In the genomic region with DNA sequence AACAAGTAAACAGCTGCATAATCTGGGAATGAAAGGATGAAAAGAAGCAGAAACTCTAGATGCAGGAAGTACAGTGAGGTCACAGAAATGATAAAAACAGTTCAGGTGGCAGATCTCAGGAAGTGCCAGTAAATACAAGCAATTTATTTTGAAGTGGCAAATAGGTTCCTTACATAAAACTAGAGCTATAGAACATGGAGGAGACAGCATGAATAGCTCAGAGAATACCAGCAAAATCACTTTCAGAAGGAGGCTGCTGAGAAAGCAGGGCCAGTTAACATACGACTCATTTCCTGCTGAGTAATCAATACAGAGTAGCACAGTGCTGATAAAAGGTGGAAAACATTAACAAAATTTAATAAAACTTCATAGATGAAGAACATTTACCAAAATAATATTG, we compare ENCODE assay signal across 7 cellular contexts. TPM values are rescaled to one million over a fixed set of nuclear protein-coding genes. Genes with fewer than 3 reads are reported as not detected.
DNase-seq lines count a peak whose midpoint lies in the region; ATAC-seq, FAIRE-seq and TF ChIP-seq lines count a peak whose summit lies in the region.
"Not testable (repeated sequence)": the region's sequence is repeated elsewhere in the genome, so short reads cannot be mapped to it uniquely, and the experiment has no call there.

No MANE protein-coding gene starts in this region.

- not testable (repeated sequence) for TF ChIP-seq POLR2A in K562 (conservative IDR thresholded peaks at IDR 0.05)

- H3K4me1 Mint-ChIP-seq in activated CD8-positive, alpha-beta T cell treated with anti-CD3 and anti-CD28 coated beads, Interleukin-2, amount 10 ng/mL, durations not matched to agents 7 days and 5 days (ENCODE audit: low read depth) = peaks cover 30% of the 10 kb centered on the region
- H3K4me1 Mint-ChIP-seq in naive thymus-derived CD8-positive, alpha-beta T cell = peaks cover 22 to 35% (median 26%) of the 10 kb centered on the region in 4 donors

- not testable (repeated sequence) for H3K79me2 ChIP-seq in K562 (ENCODE audit: control insufficient read depth, insufficient read depth, low read length)

- H3K4me1 ChIP-seq in K562 (replicated peaks in 1 of 2; ENCODE audit: control insufficient read depth in 2 of 2, insufficient read depth in 2 of 2, low read length in 2 of 2) = not testable (repeated sequence)

- not testable (repeated sequence) for H3K4me3 ChIP-seq in K562; fibroblast of pulmonary artery (replicated peaks; ENCODE audit: low read depth, low read length)

- DNase-seq in EL (peak; percentile 25), RPMI7951 (ENCODE audit: low read depth) (peak; percentile 8), fibroblast of pulmonary artery (ENCODE audit: low read depth) (peak; percentile 24)
- not testable (repeated sequence) for DNase-seq in activated CD8-positive, alpha-beta T cell treated with anti-CD3 and anti-CD28 coated beads, Interleukin-2, amount 10 ng/mL, durations not matched to agents 7 days and 5 days; K562 (ENCODE audit: extremely low read depth in 1 of 4, low spot score in 3 of 4); naive thymus-derived CD8-positive, alpha-beta T cell

- not testable (repeated sequence) for BruUV-seq in K562 (replicated peaks; lab: Mats Ljungman, UMichigan)

- not testable (repeated sequence) for H3K4me3 Mint-ChIP-seq in activated CD8-positive, alpha-beta T cell treated with anti-CD3 and anti-CD28 coated beads, Interleukin-2, amount 10 ng/mL, durations not matched to agents 7 days and 5 days
- H3K4me3 Mint-ChIP-seq in naive thymus-derived CD8-positive, alpha-beta T cell = peak overlapping the region in 2 of 10 donors; percentile 1 to 50

- H3K4me2 ChIP-seq in K562 (ENCODE audit: insufficient read depth, low read length) = not testable (repeated sequence)

- ATAC-seq in HG02938 (IDR thresholded peaks at IDR 0.05; ENCODE audit: unreplicated experiment) (peak; percentile 74), K562 (peak; percentile 37; the same call in 1 of the 3 replicates)
- ATAC-seq in activated CD8-positive, alpha-beta T cell treated with anti-CD3 and anti-CD28 coated beads, Interleukin-2, amount 10 ng/mL, durations not matched to agents 7 days and 5 days = peak; percentile 49
- ATAC-seq in naive thymus-derived CD8-positive, alpha-beta T cell = peak; percentile 17 to 66

- in situ Hi-C loops in K562 (cut with MboI) = not testable (repeated sequence)

- CTCF ChIA-PET in activated CD8-positive, alpha-beta T cell treated with anti-CD3 and anti-CD28 coated beads, Interleukin-2, amount 10 ng/mL, durations not matched to agents 7 days and 5 days (lab: Charles Lee); K562 (lab: Yijun Ruan, JAX; ENCODE audit: low intra/inter-chr PET ratio): not testable (repeated sequence)

- 56% methylated on average over 1 of the region's 1 CpG for WGBS in K562 (ENCODE audit: insufficient coverage, low coverage, missing lambda C conversion rate)

- POLR2A ChIA-PET in activated CD8-positive, alpha-beta T cell treated with anti-CD3 and anti-CD28 coated beads, Interleukin-2, amount 10 ng/mL, durations not matched to agents 7 days and 5 days (lab: Charles Lee); K562 (lab: Yijun Ruan, JAX): not testable (repeated sequence)
- POLR2A ChIA-PET in naive thymus-derived CD8-positive, alpha-beta T cell (lab: Charles Lee) = interaction anchor here (1.3 kb wide), 1 partner anchor 32 kb away, joined by 3 read pairs; no protein-coding TSS in a partner anchor

- not testable (repeated sequence) for H4K20me1 ChIP-seq in K562 (replicated peaks; ENCODE audit: control insufficient read depth, insufficient read depth, low read length)

- TF ChIP-seq EP300 in K562 (IDR thresholded peaks at IDR 0.05; ENCODE audit: low read length) = not testable (repeated sequence)

- H3K27ac ChIP-seq in K562 (ENCODE audit: extremely low read depth, low read depth, low read length) = not testable (repeated sequence)

- H3K9ac ChIP-seq in K562 (ENCODE audit: insufficient read depth in 1 of 2, low read depth in 2 of 2, low read length in 2 of 2) = not testable (repeated sequence)

- peaks cover 59% of the 10 kb centered on the region for H3K36me3 ChIP-seq in K562 (ENCODE audit: control insufficient read depth, insufficient read depth, low read length)

- H3K9me1 ChIP-seq in K562 (ENCODE audit: control insufficient read depth, insufficient read depth, low read length) = not testable (repeated sequence)

- peaks cover 51% of the 10 kb centered on the region for H3K36me3 Mint-ChIP-seq in activated CD8-positive, alpha-beta T cell treated with anti-CD3 and anti-CD28 coated beads, Interleukin-2, amount 10 ng/mL, durations not matched to agents 7 days and 5 days (ENCODE audit: low read depth)
- peaks cover 15 to 75% (median 25%) of the 10 kb centered on the region in 3 donors for H3K36me3 Mint-ChIP-seq in naive thymus-derived CD8-positive, alpha-beta T cell

- H3K9me3 ChIP-seq in K562 (replicated peaks; ENCODE audit: control insufficient read depth, insufficient read depth, low read depth, low read length) = not testable (repeated sequence)

- H3K27me3 Mint-ChIP-seq in activated CD8-positive, alpha-beta T cell treated with anti-CD3 and anti-CD28 coated beads, Interleukin-2, amount 10 ng/mL, durations not matched to agents 7 days and 5 days (ENCODE audit: low read depth); naive thymus-derived CD8-positive, alpha-beta T cell: not testable (repeated sequence)

- not testable (repeated sequence) for TF ChIP-seq RAD21 in K562 (CRISPR knock-in tag; conservative IDR thresholded peaks at IDR 0.05 in 1 of 2, IDR thresholded peaks at IDR 0.05 in 1 of 2)

- not testable (repeated sequence) for H2AFZ ChIP-seq in K562 (ENCODE audit: low read depth, low read length)

- FAIRE-seq in K562 (lab: Jason Lieb, UNC) = not testable (repeated sequence)

- intact Hi-C loops in K562 (cut with micrococcal nuclease) = not testable (repeated sequence)

- not testable (repeated sequence) for H3K27me3 ChIP-seq in K562 (ENCODE audit: control insufficient read depth in 2 of 2, insufficient read depth in 2 of 2, low read length in 2 of 2)

- H3K27ac Mint-ChIP-seq in activated CD8-positive, alpha-beta T cell treated with anti-CD3 and anti-CD28 coated beads, Interleukin-2, amount 10 ng/mL, durations not matched to agents 7 days and 5 days = peak overlapping the region; percentile 81
- H3K27ac Mint-ChIP-seq in naive thymus-derived CD8-positive, alpha-beta T cell = peak overlapping the region; percentile 14 to 93 (median 84)

- not testable (repeated sequence) for TF ChIP-seq CTCF in K562 (IDR thresholded peaks at IDR 0.05 in 2 of 3, conservative IDR thresholded peaks at IDR 0.05 in 1 of 3; ENCODE audit: insufficient read depth in 2 of 3, low read depth in 1 of 3, low read length in 3 of 3); fibroblast of pulmonary artery (IDR thresholded peaks at IDR 0.05; ENCODE audit: low read length, missing control alignments)

- not testable (repeated sequence) for H3K9me3 Mint-ChIP-seq in activated CD8-positive, alpha-beta T cell treated with anti-CD3 and anti-CD28 coated beads, Interleukin-2, amount 10 ng/mL, durations not matched to agents 7 days and 5 days (ENCODE audit: insufficient read depth); naive thymus-derived CD8-positive, alpha-beta T cell

TF ChIP-seq in K562, 482 proteins besides CTCF, POLR2A, EP300 and RAD21:
- peak; percentile 35; the same call in 1 of the 2 replicates for TF ChIP-seq MAFF (IDR thresholded peaks at IDR 0.05; ENCODE audit: low read length)
- peak; percentile 76 for TF ChIP-seq C11orf30 (IDR thresholded peaks at IDR 0.05; ENCODE audit: low read depth)
- TF ChIP-seq MAFK (IDR thresholded peaks at IDR 0.05; ENCODE audit: low read length) = 0 out of 2 replicates have a peak, but pooled peaks have one; percentile 4
- TF ChIP-seq ZNF316 (IDR thresholded peaks at IDR 0.05) = peak; percentile 87
- TF ChIP-seq MAFG (tag; conservative IDR thresholded peaks at IDR 0.05) = peak; percentile 54
TF ChIP-seq in K562: peak in this region for 5; not testable (repeated sequence) for 477.

RNA-seq across cellular contexts. Expression of gene PDCD6IP, which starts 57.0 kb away (rescaled TPM):
- total RNA-seq in RPMI7951 (2014; rRNA removed; shearing (Covaris generic)) = 107 and 120 TPM in 2 replicates
- total RNA-seq in activated CD8-positive, alpha-beta T cell treated with anti-CD3 and anti-CD28 coated beads, Interleukin-2, amount 10 ng/mL, durations not matched to agents 7 days and 5 days = 100 to 1,000 TPM; 166 to 175 TPM
- 160 and 344 TPM in 2 replicates for total RNA-seq in K562 (2011; cell fraction: chromatin; rRNA removed; ENCODE audit: low replicate concordance)
- 122 and 124 TPM in 2 replicates for total RNA-seq in K562 (2011; cell fraction: nucleolus; rRNA removed)
- 160 and 236 TPM in 2 replicates for total RNA-seq in K562 (2011; cell fraction: nucleoplasm; rRNA removed)
- total RNA-seq in K562 (2014; rRNA removed) (118 and 141 TPM in 2 replicates), K562 (2014; rRNA removed; fragmentation: Illumina TruSeq; extraction: Trizol) (163 and 187 TPM in 2 replicates), K562 (2015; rRNA removed; fragmentation: Illumina TruSeq; extraction: Trizol) (158 and 168 TPM in 2 replicates), K562 (2021) (265 and 302 TPM in 2 replicates)
- polyA plus RNA-seq in K562 (2011; rRNA removed) (275 and 299 TPM in 2 replicates), K562 (2014; fragmentation: Illumina TruSeq; extraction: Trizol) (90.9 and 107 TPM in 2 replicates), K562 (2014; fragmentation: Nextera tagmentation; extraction: Ambion mirVana) (10 to 100 TPM; 40.2 to 57.6 TPM), K562 (2014; rRNA removed) (90.5 and 122 TPM in 2 replicates)
- 109 and 253 TPM in 2 replicates for polyA plus RNA-seq in K562 (2011; cell fraction: cytosol; rRNA removed)
- polyA plus RNA-seq in K562 (2011; cell fraction: nucleus; rRNA removed) = 419 and 457 TPM in 2 replicates
- 121 and 225 TPM in 2 replicates for polyA plus RNA-seq in K562 (2012)
- polyA minus RNA-seq in K562 (2011; rRNA and poly(A)+ RNA removed) = 221 and 245 TPM in 2 replicates
- 240 and 262 TPM in 2 replicates for polyA minus RNA-seq in K562 (2011; cell fraction: cytosol; rRNA and poly(A)+ RNA removed)
- polyA minus RNA-seq in K562 (2011; cell fraction: nucleus; rRNA and poly(A)+ RNA removed) = 269 and 348 TPM in 2 replicates
- 100 to 1,000 TPM; 211 to 216 TPM for total RNA-seq in naive thymus-derived CD8-positive, alpha-beta T cell
- polyA plus RNA-seq in naive thymus-derived CD8-positive, alpha-beta T cell = 10 to 100 TPM; 56.9 to 61.7 (median 59.0) TPM
